ENCODE assay signal across 22 cellular contexts in the genomic region with DNA sequence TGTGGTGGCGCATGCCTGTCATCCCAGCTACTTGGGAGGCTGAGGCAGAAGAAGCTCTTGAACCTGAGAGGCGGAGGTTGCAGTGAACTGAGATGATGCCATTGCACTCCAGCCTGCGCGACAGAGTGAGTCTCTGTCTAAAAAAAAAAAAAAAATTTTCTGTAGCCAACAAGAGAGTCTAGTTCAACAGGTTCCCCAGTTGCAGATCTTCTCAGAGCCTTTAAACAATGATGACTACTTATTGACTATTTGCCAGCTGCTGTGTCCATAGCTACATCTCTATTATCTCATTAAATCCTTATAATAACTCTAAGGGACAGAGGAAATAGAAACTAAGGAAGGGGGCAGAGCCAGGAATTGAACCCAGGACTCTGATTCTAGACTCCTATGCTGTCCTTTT. TPM values are rescaled to one million over a fixed set of nuclear protein-coding genes. Genes with fewer than 3 reads are reported as not detected.
"Had no signal": no experiment of that assay in that cellular context is flagged by ENCODE, and none has a peak within 500 bp of the region (broad histone marks: within the 10 kb centered on the region; RNA-seq: fewer than 3 reads in every experiment).

No MANE protein-coding gene starts in this region.

- H3K27ac ChIP-seq: body of pancreas, thyroid gland had no signal

- DNase-seq: activated CD4-positive, alpha-beta memory T cell treated with anti-CD3 and anti-CD28 coated beads, Interleukin-2, amount 10 ng/mL, durations not matched to agents 7 days and 5 days; activated CD4-positive, alpha-beta T cell treated with anti-CD3 and anti-CD28 coated beads, Interleukin-2, amount 10 ng/mL, durations not matched to agents 24 days and 14 days; activated gamma-delta T cell; anterior cingulate cortex; body of pancreas; central memory CD4-positive, alpha-beta T cell; effector memory CD8-positive, alpha-beta T cell; immature natural killer cell; kidney glomerular epithelial cell; left ventricle myocardium superior; midbrain; stimulated activated CD4-positive, alpha-beta T cell treated with anti-CD3 and anti-CD28 coated beads, Interleukin-1b, Interleukin-23, amount 100 ng/mL, for 48 hours; substantia nigra; thyroid gland had no signal

- ATAC-seq: activated CD4-positive, CD25-positive, alpha-beta regulatory T cell treated with anti-CD3 and anti-CD28 coated beads, Interleukin-2, amount 50 U/mL, for 24 hours; body of pancreas; effector memory CD8-positive, alpha-beta T cell; natural killer cell treated with Interleukin-12 subunit alpha and Interleukin-12 subunit beta and Interleukin-15 and Interleukin-18, amount 100 ng/mL, for 72 hours had no signal

- H3K27me3 ChIP-seq: thyroid gland had no signal

- H3K9me3 ChIP-seq: body of pancreas, thyroid gland had no signal

- H3K36me3 ChIP-seq: thyroid gland had no signal

- H3K4me3 ChIP-seq: body of pancreas, thyroid gland had no signal

RNA-seq across cellular contexts. Expression of a gene that starts 15.2 kb away (rescaled TPM):
- total RNA-seq: activated CD4-positive, alpha-beta memory T cell treated with anti-CD3 and anti-CD28 coated beads, Interleukin-2, amount 10 ng/mL, durations not matched to agents 7 days and 5 days; activated CD4-positive, alpha-beta T cell treated with anti-CD3 and anti-CD28 coated beads, Interleukin-2, amount 10 ng/mL, durations not matched to agents 24 days and 14 days; activated T-helper 1 cell treated with anti-CD3 and anti-CD28 coated beads, Interleukin-12 subunit alpha, Interleukin-12 subunit beta, Interleukin-2, Interleukin-4 antibody, amounts not matched to agents 30 ng/mL and 10 ng/mL and 1 ng/mL, durations not matched to agents 14 hours and 24 hours and 36 hours; body of pancreas; fibroblast of villous mesenchyme; glomerular endothelial cell; natural killer cell treated with Interleukin-12 subunit alpha and Interleukin-12 subunit beta and Interleukin-15 and Interleukin-18, amount 100 ng/mL, for 72 hours; osteocyte; progenitor cell of endocrine pancreas; T-helper 2 cell treated with Interferon-gamma antibody and Interleukin-4, amounts not matched to agents 100 ng/mL and 5 ng/mL, for 36 hours; thyroid gland had no signal
